8 cellular contexts compared by ENCODE assay signal in the genomic region with DNA sequence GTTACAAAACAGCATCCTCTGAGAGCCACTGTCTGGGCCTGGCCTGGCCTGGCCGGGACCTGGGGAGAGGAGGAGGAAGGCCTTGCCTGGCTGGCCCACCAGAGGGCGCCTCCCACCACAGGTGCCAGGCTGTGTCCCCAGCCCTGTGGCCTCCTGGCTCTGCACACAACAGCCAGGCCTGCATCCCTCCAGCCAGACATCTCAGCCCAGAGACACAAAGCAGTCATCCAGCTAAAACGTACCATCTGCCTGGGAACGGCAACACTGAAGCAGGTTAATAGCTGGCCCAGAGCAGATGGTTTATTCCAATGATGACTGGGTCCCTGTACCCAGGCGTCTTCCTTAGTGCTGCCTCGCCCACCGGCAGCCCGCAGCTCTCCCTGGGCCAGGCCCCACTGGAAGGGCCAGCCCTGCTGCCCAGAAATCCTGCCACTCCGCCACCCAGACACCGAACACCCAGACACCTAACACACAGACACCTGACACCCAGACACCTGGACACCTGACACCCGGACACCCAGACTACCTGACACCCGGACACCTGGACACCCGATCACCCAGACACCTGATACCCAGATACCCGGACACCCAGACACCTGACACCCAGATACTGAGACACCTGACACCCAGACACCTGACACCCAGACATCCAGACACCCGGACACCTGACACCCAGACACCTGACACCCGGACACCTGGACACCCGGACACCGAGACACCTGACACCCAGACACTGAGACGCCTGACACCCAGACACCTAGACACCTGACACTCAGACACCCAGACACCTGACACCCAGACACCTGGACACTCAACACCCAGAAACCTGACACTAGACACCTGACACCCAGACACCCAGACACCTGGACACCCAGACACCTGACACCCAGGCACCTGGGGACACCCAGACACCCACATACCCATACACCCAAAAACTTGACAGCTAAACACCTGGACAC. TPM values are rescaled to one million over a fixed set of nuclear protein-coding genes. Genes with fewer than 3 reads are reported as not detected.
DNase-seq lines count a peak whose midpoint lies in the region; ATAC-seq and TF ChIP-seq lines count a peak whose summit lies in the region.

No MANE protein-coding gene starts in this region.

- peak overlapping the region in 1 of 3 donors; percentile 23 for H3K4me3 Mint-ChIP-seq in T-cell
- H3K4me3 Mint-ChIP-seq in activated naive CD8-positive, alpha-beta T cell treated with anti-CD3 and anti-CD28 coated beads, Interleukin-2, amount 50 U/mL, for 24 hours, result no peak overlapping the region

- peaks cover 0 to 8% (median 4%) of the 10 kb centered on the region in 9 donors for H3K4me1 ChIP-seq in heart right ventricle

- H3K4me3 ChIP-seq in heart right ventricle, result no peak overlapping the region

- H3K4me1 Mint-ChIP-seq in T-cell, result peaks cover 13 to 30% (median 25%) of the 10 kb centered on the region in 3 donors
- peaks cover 15% of the 10 kb centered on the region for H3K4me1 Mint-ChIP-seq in activated naive CD8-positive, alpha-beta T cell treated with anti-CD3 and anti-CD28 coated beads, Interleukin-2, amount 50 U/mL, for 24 hours

- no peaks in the 10 kb centered on the region for H3K36me3 Mint-ChIP-seq in T-cell
- no peaks in the 10 kb centered on the region for H3K36me3 Mint-ChIP-seq in activated naive CD8-positive, alpha-beta T cell treated with anti-CD3 and anti-CD28 coated beads, Interleukin-2, amount 50 U/mL, for 24 hours (ENCODE audit: low read depth)

- H3K27ac ChIP-seq in heart right ventricle, result peak overlapping the region in 1 of 10 donors; percentile 17

- peak overlapping the region; percentile 47 to 58 for H3K27ac Mint-ChIP-seq in T-cell
- H3K27ac Mint-ChIP-seq in activated naive CD8-positive, alpha-beta T cell treated with anti-CD3 and anti-CD28 coated beads, Interleukin-2, amount 50 U/mL, for 24 hours, result no peak overlapping the region

- ATAC-seq in GM21619 (IDR thresholded peaks at IDR 0.05; ENCODE audit: unreplicated experiment) (peak; percentile 94), T-cell (replicated peaks in 1 of 4) (peak; percentile 96 to 97 (median 97)), heart right ventricle (peak; percentile 93 to 98 (median 97))
- ATAC-seq in activated naive CD8-positive, alpha-beta T cell treated with anti-CD3 and anti-CD28 coated beads, Interleukin-2, amount 50 U/mL, for 24 hours, result peak; percentile 98

- DNase-seq in DMS53 (lab: John Stamatoyannopoulos, UW), result peak; percentile 50
- DNase-seq in T-cell, result peak; percentile 45 to 86 (median 78)
- DNase-seq in activated naive CD8-positive, alpha-beta T cell treated with anti-CD3 and anti-CD28 coated beads, Interleukin-2, amount 50 U/mL, for 24 hours, result peak; percentile 89
- DNase-seq in heart right ventricle, result peak; percentile 73 to 85
- peak; percentile 30 for DNase-seq in renal cortical epithelial cell (ENCODE audit: low read depth)
- no peak for DNase-seq in NCI-H1048 (lab: John Stamatoyannopoulos, UW)

- no peaks in the 10 kb centered on the region for H3K27me3 Mint-ChIP-seq in T-cell
- H3K27me3 Mint-ChIP-seq in activated naive CD8-positive, alpha-beta T cell treated with anti-CD3 and anti-CD28 coated beads, Interleukin-2, amount 50 U/mL, for 24 hours, result no peaks in the 10 kb centered on the region

- POLR2A ChIA-PET in T-cell (lab: Charles Lee), result interaction anchor here in 1 of 2 donors (0.6 to 1.2 kb wide), 2 partner anchors 21 to 256 kb away, joined by 3 read pairs; no protein-coding TSS in a partner anchor

- intact Hi-C loops in heart right ventricle (cut with DNase I), result loop anchor here in 6 of 10 donors (1.0 to 10.0 kb wide), 6 partner anchors 20 to 84 kb away; a partner anchor contains a TSS

- H3K9me3 ChIP-seq in heart right ventricle, result peaks cover 0 to 11% (median 8%) of the 10 kb centered on the region in 11 donors

- no peaks in the 10 kb centered on the region for H3K27me3 ChIP-seq in heart right ventricle

- CTCF ChIA-PET in T-cell (lab: Charles Lee), result interaction anchor here (0.5 to 4.0 kb wide), 23 partner anchors 14 to 1528 kb away, joined by 3 to 46 read pairs (median 3); a partner anchor contains a TSS

- H3K9me3 Mint-ChIP-seq in T-cell, result no peaks in the 10 kb centered on the region
- no peaks in the 10 kb centered on the region for H3K9me3 Mint-ChIP-seq in activated naive CD8-positive, alpha-beta T cell treated with anti-CD3 and anti-CD28 coated beads, Interleukin-2, amount 50 U/mL, for 24 hours

- WGBS in heart right ventricle, 2 donors, result 71 to 75% methylated on average over 19 of the region's 19 CpGs

- H3K36me3 ChIP-seq in heart right ventricle, result no peaks in the 10 kb centered on the region

- TF ChIP-seq CTCF in LNCAP (IDR thresholded peaks at IDR 0.05) (peak; percentile 88), heart right ventricle (IDR thresholded peaks at IDR 0.05) (peak; percentile 76 to 96 (median 91))

RNA-seq across cellular contexts. Expression of a gene that starts 20.1 kb away (rescaled TPM):
- 10 to 100 TPM; 25.1 to 38.7 (median 34.2) TPM for total RNA-seq in T-cell
- 10 to 100 TPM; 30.3 to 83.3 (median 40.0) TPM for total RNA-seq in heart right ventricle
- polyA plus RNA-seq in heart right ventricle, result 10 to 100 TPM; 26.7 to 34.8 TPM
- 36.7 and 37.3 TPM in 2 replicates for total RNA-seq in renal cortical epithelial cell

RNA-seq across cellular contexts. Expression of a gene that starts 29.7 kb away (rescaled TPM):
- total RNA-seq in T-cell, result 10 to 100 TPM; 13.2 to 42.6 (median 34.5) TPM
- 10 to 100 TPM in 9 of 10 donors, 1 to 10 TPM in 1; 7.0 to 38.8 (median 16.5) TPM for total RNA-seq in heart right ventricle
- 10 to 100 TPM; 38.8 to 47.9 TPM for polyA plus RNA-seq in heart right ventricle
- total RNA-seq in renal cortical epithelial cell, result 7.6 and 20.7 TPM in 2 replicates
